In the genomic region with DNA sequence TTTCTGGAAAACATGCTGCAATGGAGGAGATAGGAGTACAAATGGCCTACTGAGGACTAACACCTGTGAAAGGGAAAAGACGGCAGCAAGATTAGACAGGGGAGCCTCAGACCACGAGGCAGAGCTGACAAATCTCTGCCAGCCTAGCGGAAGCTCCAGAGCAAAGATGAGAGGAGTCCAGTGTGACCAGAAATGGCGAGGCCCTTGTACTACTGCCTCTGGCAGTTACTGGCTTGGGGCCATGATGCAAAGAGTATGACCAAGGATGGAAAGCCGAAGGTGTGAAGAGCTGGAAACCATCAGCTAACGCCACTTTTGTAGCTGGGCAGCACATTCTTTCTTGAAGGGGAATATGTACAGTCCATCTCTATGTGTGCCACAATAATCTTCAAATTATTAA, we compare ENCODE assay signal across 33 cellular contexts.
"Had no signal": no experiment of that assay in that cellular context is flagged by ENCODE, and none has a peak within 500 bp of the region (broad histone marks: within the 10 kb centered on the region; RNA-seq: fewer than 3 reads in every experiment).

No MANE protein-coding gene starts in this region.

- H3K36me3 Mint-ChIP-seq: natural killer cell treated with Interleukin-12 subunit alpha and Interleukin-12 subunit beta and Interleukin-15 and Interleukin-18, amount 100 ng/mL, for 72 hours; type B pancreatic cell had no signal

- H3K27ac ChIP-seq: neural progenitor cell, ovary, parathyroid adenoma, prostate gland, skin epidermis, spleen, suprapubic skin, testis, tibial artery, transverse colon, upper lobe of right lung, vagina had no signal

- H2AFZ ChIP-seq: neural progenitor cell, parathyroid adenoma had no signal

- H3K9me3 ChIP-seq: ovary, prostate gland, right atrium auricular region, spleen, suprapubic skin, testis, tibial artery, transverse colon, upper lobe of right lung, vagina had no signal

- H3K9me3 Mint-ChIP-seq: naive B cell; naive thymus-derived CD8-positive, alpha-beta T cell; natural killer cell treated with Interleukin-12 subunit alpha and Interleukin-12 subunit beta and Interleukin-15 and Interleukin-18, amount 100 ng/mL, for 72 hours; nephron progenitor cell; neural progenitor cell; stimulated activated memory B cell treated with anti-CD40 and anti-IgM and Interleukin-4, amounts not matched to agents 10 μg/mL and 1 μg/mL and 100 μg/mL, for 72 hours; stimulated activated naive CD8-positive, alpha-beta T cell treated with anti-CD3 and anti-CD28 coated beads, Interleukin-15, amount 100 ng/mL, for 72 hours; type B pancreatic cell had no signal

- H3K4me1 Mint-ChIP-seq: nephron progenitor cell; stimulated activated memory B cell treated with anti-CD40 and anti-IgM and Interleukin-4, amounts not matched to agents 10 μg/mL and 1 μg/mL and 100 μg/mL, for 72 hours; stimulated activated naive CD8-positive, alpha-beta T cell treated with anti-CD3 and anti-CD28 coated beads, Interleukin-15, amount 100 ng/mL, for 72 hours had no signal

- H3K79me2 ChIP-seq: parathyroid adenoma had no signal

- H3K4me2 ChIP-seq: neural progenitor cell, smooth muscle cell had no signal

- H3K4me1 ChIP-seq: neural progenitor cell, parathyroid adenoma, suprapubic skin, testis, transverse colon, upper lobe of right lung, vagina had no signal

- H3K27me3 ChIP-seq: neural progenitor cell, ovary, right atrium auricular region, spleen, suprapubic skin, testis, tibial artery, transverse colon, upper lobe of right lung, vagina had no signal

- H3K4me3 ChIP-seq: neural progenitor cell, ovary, prostate gland, right atrium auricular region, skin epidermis, smooth muscle cell, spleen, suprapubic skin, testis, tibial artery, transverse colon, upper lobe of right lung, vagina had no signal

- H3K27me3 Mint-ChIP-seq: naive B cell; naive thymus-derived CD8-positive, alpha-beta T cell; natural killer cell treated with Interleukin-12 subunit alpha and Interleukin-12 subunit beta and Interleukin-15 and Interleukin-18, amount 100 ng/mL, for 72 hours; stimulated activated memory B cell treated with anti-CD40 and anti-IgM and Interleukin-4, amounts not matched to agents 10 μg/mL and 1 μg/mL and 100 μg/mL, for 72 hours; stimulated activated naive CD8-positive, alpha-beta T cell treated with anti-CD3 and anti-CD28 coated beads, Interleukin-15, amount 100 ng/mL, for 72 hours; type B pancreatic cell had no signal

- DNase-seq: naive B cell; naive thymus-derived CD8-positive, alpha-beta T cell; nephron progenitor cell; occipital lobe; ovary; posterior cingulate gyrus; retina; spleen; stimulated activated CD4-positive, alpha-beta T cell treated with anti-CD3 and anti-CD28 coated beads, Interleukin-12 subunit alpha, Interleukin-12 subunit beta, amount 100 ng/mL, for 4 hours; stimulated activated CD4-positive, alpha-beta T cell treated with anti-CD3 and anti-CD28 coated beads, Interleukin-1b, Interleukin-23, amount 100 ng/mL, for 48 hours; stimulated activated CD4-positive, alpha-beta T cell treated with anti-CD3 and anti-CD28 coated beads, Interleukin-4, amount 100 ng/mL, for 1 hour; stimulated activated CD4-positive, alpha-beta T cell treated with anti-CD3 and anti-CD28 coated beads, Interleukin-4, amount 100 ng/mL, for 4 hours; stimulated activated CD8-positive, alpha-beta memory T cell treated with anti-CD3 and anti-CD28 coated beads, Interleukin-4, amount 100 ng/mL, for 48 hours; stimulated activated naive CD4-positive, alpha-beta T cell; stimulated activated naive CD8-positive, alpha-beta T cell treated with anti-CD3 and anti-CD28 coated beads, Interleukin-15, amount 100 ng/mL, for 72 hours; stimulated activated naive CD8-positive, alpha-beta T cell treated with anti-CD3 and anti-CD28 coated beads, Interleukin-15, Interleukin-2, amounts not matched to agents 100 U/mL and 50 U/mL, for 24 hours; substantia nigra; testis; tibial artery; transverse colon; upper lobe of right lung had no signal

- H3K9ac ChIP-seq: neural progenitor cell, parathyroid adenoma had no signal

- H3K36me3 ChIP-seq: neural progenitor cell, ovary, prostate gland, right atrium auricular region, suprapubic skin, upper lobe of right lung, vagina had no signal

- H3K4me3 Mint-ChIP-seq: naive B cell; naive thymus-derived CD8-positive, alpha-beta T cell; natural killer cell treated with Interleukin-12 subunit alpha and Interleukin-12 subunit beta and Interleukin-15 and Interleukin-18, amount 100 ng/mL, for 72 hours; nephron progenitor cell; neural progenitor cell; stimulated activated memory B cell treated with anti-CD40 and anti-IgM and Interleukin-4, amounts not matched to agents 10 μg/mL and 1 μg/mL and 100 μg/mL, for 72 hours; stimulated activated naive CD8-positive, alpha-beta T cell treated with anti-CD3 and anti-CD28 coated beads, Interleukin-15, amount 100 ng/mL, for 72 hours; type B pancreatic cell had no signal

- H3K27ac Mint-ChIP-seq: naive thymus-derived CD8-positive, alpha-beta T cell; natural killer cell treated with Interleukin-12 subunit alpha and Interleukin-12 subunit beta and Interleukin-15 and Interleukin-18, amount 100 ng/mL, for 72 hours; nephron progenitor cell; neural progenitor cell; stimulated activated memory B cell treated with anti-CD40 and anti-IgM and Interleukin-4, amounts not matched to agents 10 μg/mL and 1 μg/mL and 100 μg/mL, for 72 hours; stimulated activated naive CD8-positive, alpha-beta T cell treated with anti-CD3 and anti-CD28 coated beads, Interleukin-15, amount 100 ng/mL, for 72 hours; type B pancreatic cell had no signal

- ATAC-seq: naive thymus-derived CD8-positive, alpha-beta T cell; natural killer cell treated with Interleukin-12 subunit alpha and Interleukin-12 subunit beta and Interleukin-15 and Interleukin-18, amount 100 ng/mL, for 72 hours; sciatic nerve; stimulated activated memory B cell treated with anti-CD40 and anti-IgM and Interleukin-4, amounts not matched to agents 10 μg/mL and 1 μg/mL and 100 μg/mL, for 72 hours; stimulated activated naive CD8-positive, alpha-beta T cell treated with anti-CD3 and anti-CD28 coated beads, Interleukin-15, amount 100 ng/mL, for 72 hours; stimulated activated naive CD8-positive, alpha-beta T cell treated with anti-CD3 and anti-CD28 coated beads, Interleukin-15, Interleukin-2, amounts not matched to agents 100 U/mL and 50 U/mL, for 24 hours; upper lobe of right lung had no signal
